Comparison of ENCODE assay signal across 14 cellular contexts in genomic region chr5:115423541-115423940, GRCh38.
DNase-seq lines count a peak whose midpoint lies in the region; ATAC-seq and TF ChIP-seq lines count a peak whose summit lies in the region.
"Had no signal": no experiment of that assay in that cellular context is flagged by ENCODE, and none has a peak within 500 bp of the region (broad histone marks: within the 10 kb centered on the region; RNA-seq: fewer than 3 reads in every experiment).

No MANE protein-coding gene starts in this region.

- CTCF ChIA-PET in PC-3 (lab: Charles Lee) = no interaction called here

- POLR2A ChIA-PET in PC-3 (lab: Charles Lee; ENCODE audit: unreplicated experiment) = no interaction called here

- no peak overlapping the region for H3K9ac ChIP-seq in PC-3 (ENCODE audit: low read length)
- H3K9ac ChIP-seq: KMS-11 had no signal

- WGBS in transverse colon (ENCODE audit: low coverage in 1 of 2), 2 donors = 20 to 46% methylated on average over 3 to 5 of the region's 5 CpGs
- 26% methylated on average over 4 of the region's 5 CpGs for WGBS in suprapubic skin

- in situ Hi-C loops in transverse colon (cut with MboI; ENCODE audit: low pct_ligation_motif_present in 1 of 4, low pct_unique_long_range_greater_than_20kb in 1 of 4, low sequenced_read_pairs in 3 of 4) = no loop called here

- H3K27me3 ChIP-seq in PC-3 (ENCODE audit: low read length) = no peaks in the 10 kb centered on the region
- no peaks in the 10 kb centered on the region for H3K27me3 ChIP-seq in transverse colon
- no peaks in the 10 kb centered on the region for H3K27me3 ChIP-seq in suprapubic skin

- no peak for ATAC-seq in PC-3
- ATAC-seq in esophagus mucosa = peak; percentile 55

- H3K27ac ChIP-seq in PC-3 (ENCODE audit: low read length) (peak overlapping the region; percentile 29; the same call in 1 of the 2 replicates), transverse colon (peak overlapping the region; percentile 24 to 77 (median 60)), suprapubic skin (no peak overlapping the region)
- H3K27ac ChIP-seq: KMS-11, SK-N-MC had no signal

- H3K4me1 Mint-ChIP-seq in activated CD4-positive, alpha-beta T cell treated with anti-CD3 and anti-CD28 coated beads, Interleukin-2, amount 10 ng/mL, durations not matched to agents 24 days and 14 days = no peaks in the 10 kb centered on the region

- no peak overlapping the region for H3K4me3 Mint-ChIP-seq in activated CD4-positive, alpha-beta T cell treated with anti-CD3 and anti-CD28 coated beads, Interleukin-2, amount 10 ng/mL, durations not matched to agents 24 days and 14 days
- H3K4me3 Mint-ChIP-seq: activated naive CD4-positive, alpha-beta T cell treated with anti-CD3 and anti-CD28 coated beads for 36 hours; CD4-positive, alpha-beta T cell had no signal

- no peak overlapping the region for H3K27ac Mint-ChIP-seq in activated CD4-positive, alpha-beta T cell treated with anti-CD3 and anti-CD28 coated beads, Interleukin-2, amount 10 ng/mL, durations not matched to agents 24 days and 14 days
- H3K27ac Mint-ChIP-seq: activated naive CD4-positive, alpha-beta T cell treated with anti-CD3 and anti-CD28 coated beads for 36 hours; CD4-positive, alpha-beta T cell had no signal

- H3K36me3 ChIP-seq in PC-3 (ENCODE audit: low read depth, low read length) (no peaks in the 10 kb centered on the region), transverse colon (no peaks in the 10 kb centered on the region), suprapubic skin (no peaks in the 10 kb centered on the region)

- TF ChIP-seq EP300 in transverse colon (IDR thresholded peaks at IDR 0.05; ENCODE audit: low read depth) (no peak), suprapubic skin (IDR thresholded peaks at IDR 0.05) (no peak)

- intact Hi-C loops in PC-3 (cut with micrococcal nuclease) (no loop called here), transverse colon (cut with DNase I; ENCODE audit: low total_unique reads) (no loop called here)
- intact Hi-C loops in activated CD4-positive, alpha-beta T cell treated with anti-CD3 and anti-CD28 coated beads, Interleukin-2, amount 10 ng/mL, durations not matched to agents 24 days and 14 days (cut with micrococcal nuclease) = no loop called here

- no peaks in the 10 kb centered on the region for H3K79me2 ChIP-seq in PC-3 (ENCODE audit: low read length)

- DNase-seq in PC-3 = no peak
- peak; percentile 34 for DNase-seq in midbrain (lab: John Stamatoyannopoulos, UW)
- peak; percentile 74 for DNase-seq in transverse colon
- no peak for DNase-seq in NCI-H526 (lab: John Stamatoyannopoulos, UW)
- no peak for DNase-seq in suprapubic skin (ENCODE audit: low spot score in 2 of 2)
- no peak for DNase-seq in pons (ENCODE audit: low spot score)
- DNase-seq in activated CD4-positive, alpha-beta T cell treated with anti-CD3 and anti-CD28 coated beads, Interleukin-2, amount 10 ng/mL, durations not matched to agents 24 days and 14 days = no peak
- DNase-seq: activated CD4-positive, alpha-beta T cell treated with anti-CD3 and anti-CD28 coated beads for 48 hours; activated naive CD4-positive, alpha-beta T cell treated with anti-CD3 and anti-CD28 coated beads for 36 hours; CD4-positive, alpha-beta T cell; stimulated activated CD4-positive, alpha-beta T cell treated with anti-CD3 and anti-CD28 coated beads, Interleukin-4, amount 100 ng/mL, for 4 hours had no signal

- H3K4me1 ChIP-seq in PC-3 (ENCODE audit: insufficient read depth, low read length) = peaks cover 49% of the 10 kb centered on the region
- peaks cover 19 to 53% (median 29%) of the 10 kb centered on the region in 4 donors for H3K4me1 ChIP-seq in transverse colon
- H3K4me1 ChIP-seq in suprapubic skin = peaks cover 24% of the 10 kb centered on the region

- H3K27me3 Mint-ChIP-seq in activated CD4-positive, alpha-beta T cell treated with anti-CD3 and anti-CD28 coated beads, Interleukin-2, amount 10 ng/mL, durations not matched to agents 24 days and 14 days = peaks cover 5% of the 10 kb centered on the region

- peak overlapping the region; percentile 32 for H3K4me2 ChIP-seq in PC-3 (ENCODE audit: low read length)
- H3K4me2 ChIP-seq: KMS-11 had no signal

- TF ChIP-seq CTCF in PC-3 (conservative IDR thresholded peaks at IDR 0.05; ENCODE audit: low read depth, low read length) (no peak), transverse colon (IDR thresholded peaks at IDR 0.05) (no peak), suprapubic skin (IDR thresholded peaks at IDR 0.05) (no peak)

- H2AFZ ChIP-seq in PC-3 (ENCODE audit: low read length) = no peak overlapping the region

- H3K36me3 Mint-ChIP-seq in activated CD4-positive, alpha-beta T cell treated with anti-CD3 and anti-CD28 coated beads, Interleukin-2, amount 10 ng/mL, durations not matched to agents 24 days and 14 days (ENCODE audit: low read depth) = no peaks in the 10 kb centered on the region

- peaks cover 5% of the 10 kb centered on the region for H3F3A ChIP-seq in PC-3 (ENCODE audit: low read length, unreplicated experiment)

- no TSS peak for BruUV-seq in PC-3 (replicated peaks; lab: Mats Ljungman, UMichigan)

- peak; percentile 14 for TF ChIP-seq POLR2A in transverse colon (IDR thresholded peaks at IDR 0.05)
- no peak for TF ChIP-seq POLR2A in suprapubic skin (IDR thresholded peaks at IDR 0.05)

- H3K4me3 ChIP-seq in PC-3 (ENCODE audit: low read length) = no peak overlapping the region
- no peak overlapping the region for H3K4me3 ChIP-seq in transverse colon
- H3K4me3 ChIP-seq in suprapubic skin = no peak overlapping the region
- H3K4me3 ChIP-seq: SK-N-MC had no signal

- no peaks in the 10 kb centered on the region for H3K9me3 Mint-ChIP-seq in activated CD4-positive, alpha-beta T cell treated with anti-CD3 and anti-CD28 coated beads, Interleukin-2, amount 10 ng/mL, durations not matched to agents 24 days and 14 days
- H3K9me3 Mint-ChIP-seq: activated naive CD4-positive, alpha-beta T cell treated with anti-CD3 and anti-CD28 coated beads for 36 hours; CD4-positive, alpha-beta T cell had no signal

- H3K9me2 ChIP-seq in PC-3 (replicated peaks; ENCODE audit: low read length) = no peaks in the 10 kb centered on the region

- H3K9me3 ChIP-seq in PC-3 (ENCODE audit: low read length) (no peaks in the 10 kb centered on the region), transverse colon (no peaks in the 10 kb centered on the region), suprapubic skin (no peaks in the 10 kb centered on the region)

- H4K20me1 ChIP-seq in PC-3 (ENCODE audit: low read length) = no peaks in the 10 kb centered on the region

Comparison
In these comparisons a context has a peak if more than half of its experiments do, and no peak if none do; other contexts are left out.
1. DNase-seq: peak in midbrain (single experiment) and transverse colon (single experiment); none in PC-3 (single experiment), NCI-H526 (0 of 2), suprapubic skin (0 of 2), pons (single experiment) and activated CD4-positive, alpha-beta T cell treated with anti-CD3 and anti-CD28 coated beads, Interleukin-2, amount 10 ng/mL, durations not matched to agents 24 days and 14 days (single experiment).